Comparison of ENCODE assay signal across 14 cellular contexts in genomic region chr3:78495326-78495725, GRCh38.
A peak's percentile ranks its signal among the peaks of the same experiment; 100 is the strongest.
DNase-seq lines count a peak whose midpoint lies in the region; ATAC-seq and TF ChIP-seq lines count a peak whose summit lies in the region.
"Had no signal": no experiment of that assay in that cellular context is flagged by ENCODE, and none has a peak within 500 bp of the region (broad histone marks: within the 10 kb centered on the region; RNA-seq: fewer than 3 reads in every experiment).

No MANE protein-coding gene starts in this region.

- POLR2A ChIA-PET in activated CD8-positive, alpha-beta T cell treated with anti-CD3 and anti-CD28 coated beads for 36 hours (lab: Charles Lee), result no interaction called here

- H3K9me3 Mint-ChIP-seq in activated CD8-positive, alpha-beta T cell treated with anti-CD3 and anti-CD28 coated beads for 36 hours, result no peaks in the 10 kb centered on the region
- H3K9me3 Mint-ChIP-seq: CD14-positive monocyte had no signal

- no peak for TF ChIP-seq CTCF in activated CD8-positive, alpha-beta T cell treated with anti-CD3 and anti-CD28 coated beads for 36 hours (IDR thresholded peaks at IDR 0.05)
- TF ChIP-seq CTCF in GM20000 (IDR thresholded peaks at IDR 0.05; ENCODE audit: extremely low read depth, missing control alignments), result no peak

- ATAC-seq in activated CD8-positive, alpha-beta T cell treated with anti-CD3 and anti-CD28 coated beads for 36 hours, result no peak
- ATAC-seq in GM18867 (IDR thresholded peaks at IDR 0.05; ENCODE audit: unreplicated experiment), result no peak

- peak; percentile 13 for DNase-seq in NCI-H2171 treated with DMSO at 0.1 percent for 48 hours (lab: John Stamatoyannopoulos, UW)
- no peak for DNase-seq in NCI-H2171 (lab: John Stamatoyannopoulos, UW)
- DNase-seq in NCI-H69 (lab: John Stamatoyannopoulos, UW), result peak; percentile 31
- peak; percentile 76 for DNase-seq in cerebellar cortex (ENCODE audit: low spot score)
- DNase-seq in pons (ENCODE audit: low spot score), result peak; percentile 17
- no peak for DNase-seq in activated CD8-positive, alpha-beta T cell treated with anti-CD3 and anti-CD28 coated beads for 36 hours
- DNase-seq in GM20000 (ENCODE audit: low spot score), result no peak
- DNase-seq: 8988T; CD4-positive, alpha-beta memory T cell; DND-41; EL; H9 had no signal

- H3K4me3 Mint-ChIP-seq in activated CD8-positive, alpha-beta T cell treated with anti-CD3 and anti-CD28 coated beads for 36 hours, result no peak overlapping the region
- H3K4me3 Mint-ChIP-seq: CD14-positive monocyte; CD4-positive, alpha-beta memory T cell; H9 had no signal

- intact Hi-C loops in activated CD8-positive, alpha-beta T cell treated with anti-CD3 and anti-CD28 coated beads for 36 hours (cut with micrococcal nuclease), result no loop called here

- CTCF ChIA-PET in activated CD8-positive, alpha-beta T cell treated with anti-CD3 and anti-CD28 coated beads for 36 hours (lab: Charles Lee), result no interaction called here

- H3K4me1 Mint-ChIP-seq in activated CD8-positive, alpha-beta T cell treated with anti-CD3 and anti-CD28 coated beads for 36 hours (ENCODE audit: low read depth), result no peaks in the 10 kb centered on the region
- H3K4me1 Mint-ChIP-seq: CD14-positive monocyte; CD4-positive, alpha-beta memory T cell had no signal

- no peaks in the 10 kb centered on the region for H3K36me3 Mint-ChIP-seq in activated CD8-positive, alpha-beta T cell treated with anti-CD3 and anti-CD28 coated beads for 36 hours (ENCODE audit: low read depth)
- H3K36me3 Mint-ChIP-seq: CD14-positive monocyte; CD4-positive, alpha-beta memory T cell had no signal

- H3K27me3 Mint-ChIP-seq in activated CD8-positive, alpha-beta T cell treated with anti-CD3 and anti-CD28 coated beads for 36 hours, result no peaks in the 10 kb centered on the region
- H3K27me3 Mint-ChIP-seq: CD4-positive, alpha-beta memory T cell had no signal

- no peak overlapping the region for H3K27ac Mint-ChIP-seq in activated CD8-positive, alpha-beta T cell treated with anti-CD3 and anti-CD28 coated beads for 36 hours
- H3K27ac Mint-ChIP-seq: CD14-positive monocyte; CD4-positive, alpha-beta memory T cell; H9 had no signal

Comparison
In these comparisons a context has a peak if more than half of its experiments do, and no peak if none do; other contexts are left out.
1. DNase-seq: peak in NCI-H2171 treated with DMSO at 0.1 percent for 48 hours (single experiment), NCI-H69 (single experiment), cerebellar cortex (single experiment) and pons (single experiment); none in NCI-H2171 (single experiment), activated CD8-positive, alpha-beta T cell treated with anti-CD3 and anti-CD28 coated beads for 36 hours (single experiment) and GM20000 (single experiment).